Comparison of ENCODE assay signal across 17 cellular contexts in genomic region chr7:20283997-20284396, GRCh38.
DNase-seq lines count a peak whose midpoint lies in the region; ATAC-seq and TF ChIP-seq lines count a peak whose summit lies in the region.
"Had no signal": no experiment of that assay in that cellular context is flagged by ENCODE, and none has a peak within 500 bp of the region (broad histone marks: within the 10 kb centered on the region; RNA-seq: fewer than 3 reads in every experiment).

No MANE protein-coding gene starts in this region.

- H3K4me3 ChIP-seq in OCI-LY3 (ENCODE audit: low read length) = peak overlapping the region; percentile 16
- no peak overlapping the region for H3K4me3 ChIP-seq in coronary artery
- H3K4me3 ChIP-seq: esophagus squamous epithelium, MG63 had no signal

- H3K9me3 ChIP-seq in OCI-LY3 (ENCODE audit: insufficient read depth, low read length) = no peaks in the 10 kb centered on the region
- H3K9me3 ChIP-seq: esophagus squamous epithelium, MG63 had no signal

- peak overlapping the region; percentile 26; the same call in 1 of the 2 replicates for H3K9ac ChIP-seq in OCI-LY3 (ENCODE audit: low read length)

- TF ChIP-seq CTCF in OCI-LY3 (IDR thresholded peaks at IDR 0.05; ENCODE audit: low read depth, low read length) = no peak
- TF ChIP-seq CTCF in coronary artery (IDR thresholded peaks at IDR 0.05) = no peak

- no peaks in the 10 kb centered on the region for H3K36me3 ChIP-seq in OCI-LY3 (replicated peaks; ENCODE audit: low read depth, low read length)
- H3K36me3 ChIP-seq: esophagus squamous epithelium, MG63 had no signal

- no peaks in the 10 kb centered on the region for H3K27me3 ChIP-seq in OCI-LY3 (ENCODE audit: low read depth, low read length)
- H3K27me3 ChIP-seq: esophagus squamous epithelium, MG63 had no signal

- H3K4me2 ChIP-seq in OCI-LY3 (ENCODE audit: low read length) = peak overlapping the region; percentile 53

- no peak for DNase-seq in NCI-H187 (lab: John Stamatoyannopoulos, UW)
- DNase-seq in COLO668 (lab: John Stamatoyannopoulos, UW; ENCODE audit: unreplicated experiment) = no peak
- DNase-seq in coronary artery (ENCODE audit: low spot score) = no peak
- no peak for DNase-seq in stimulated activated CD4-positive, alpha-beta T cell treated with anti-CD3 and anti-CD28 coated beads, Interleukin-4, amount 100 ng/mL, for 4 hours
- DNase-seq: esophagus squamous epithelium; mesendoderm; MG63; NCI-H2227 treated with DMSO at 0.1 percent for 48 hours; stimulated activated CD4-positive, alpha-beta T cell treated with anti-CD3 and anti-CD28 coated beads, Interleukin-15, amount 100 ng/mL, for 24 hours; stimulated activated CD8-positive, alpha-beta memory T cell treated with anti-CD3 and anti-CD28 coated beads, Interleukin-4, amount 100 ng/mL, for 48 hours had no signal

- 0 out of 2 replicates have a peak overlapping the region, but pooled peaks have one; percentile 17 for H2AFZ ChIP-seq in OCI-LY3 (ENCODE audit: low read depth, low read length)

- ATAC-seq in GM18520 (IDR thresholded peaks at IDR 0.05; ENCODE audit: unreplicated experiment) = peak; percentile 38
- peak; percentile 44 for ATAC-seq in GM21381 (IDR thresholded peaks at IDR 0.05; ENCODE audit: unreplicated experiment)
- ATAC-seq in HG03025 (IDR thresholded peaks at IDR 0.05; ENCODE audit: low FRiP score, unreplicated experiment) = peak; percentile 74
- ATAC-seq: activated naive CD4-positive, alpha-beta T cell treated with anti-CD3 and anti-CD28 coated beads, Interleukin-2, amount 50 U/mL, for 72 hours; Panc1 had no signal

- H3K79me2 ChIP-seq in OCI-LY3 (ENCODE audit: low read length) = no peaks in the 10 kb centered on the region

- peak overlapping the region; percentile 84 for H3K27ac ChIP-seq in OCI-LY3 (ENCODE audit: low read length)
- H3K27ac ChIP-seq in coronary artery = no peak overlapping the region
- H3K27ac ChIP-seq: esophagus squamous epithelium, HL-60 had no signal

- peaks cover 40% of the 10 kb centered on the region for H3K4me1 ChIP-seq in OCI-LY3 (ENCODE audit: low read length)
- H3K4me1 ChIP-seq: esophagus squamous epithelium had no signal

- no peaks in the 10 kb centered on the region for H4K20me1 ChIP-seq in OCI-LY3 (ENCODE audit: insufficient read depth, low read length)
